In the genomic region with DNA sequence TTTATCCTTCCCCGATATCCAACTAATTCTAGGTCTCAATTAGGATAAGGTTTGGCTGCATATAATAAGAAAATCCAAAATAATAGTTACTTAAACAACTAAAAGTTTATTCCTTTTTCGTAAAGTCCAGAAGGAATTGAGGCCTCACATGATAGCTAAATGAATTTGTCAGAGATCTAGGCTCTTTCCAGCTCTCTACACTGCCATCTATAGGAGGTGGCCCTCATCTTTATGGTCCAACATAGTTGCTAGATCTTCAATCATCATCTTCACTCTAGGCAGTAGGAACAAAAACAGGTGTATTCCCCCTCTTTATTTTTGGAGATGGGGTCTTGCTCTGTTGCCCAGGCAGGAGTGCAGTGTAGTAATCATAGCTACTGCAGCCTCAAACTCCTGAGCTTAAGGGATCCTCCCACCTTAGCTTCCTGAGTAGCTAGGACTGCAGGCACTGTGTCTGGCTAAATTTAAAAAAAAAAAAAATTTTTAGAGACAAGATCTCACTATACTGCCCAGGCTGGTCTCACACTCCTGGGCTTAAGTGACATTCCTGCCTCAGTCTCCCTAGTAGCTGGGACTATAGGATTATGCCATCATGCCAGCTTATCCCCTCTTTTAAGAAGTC, we compare ENCODE assay signal across 8 cellular contexts. TPM values are rescaled to one million over a fixed set of nuclear protein-coding genes. Genes with fewer than 3 reads are reported as not detected.
A peak's percentile ranks its signal among the peaks of the same experiment; 100 is the strongest.
DNase-seq lines count a peak whose midpoint lies in the region; ATAC-seq and TF ChIP-seq lines count a peak whose summit lies in the region.

No MANE protein-coding gene starts in this region.

- CTCF ChIA-PET in AG04450 (lab: Charles Lee) = interaction anchor here (0.6 to 2.0 kb wide), 39 partner anchors 8 to 176 kb away, joined by 3 to 42 read pairs (median 4); no protein-coding TSS in a partner anchor

- ATAC-seq in left lung = peak; percentile 74
- ATAC-seq in GM19452 (IDR thresholded peaks at IDR 0.05; ENCODE audit: unreplicated experiment) = no peak
- ATAC-seq in GM18858 (IDR thresholded peaks at IDR 0.05; ENCODE audit: unreplicated experiment) = no peak
- no peak for ATAC-seq in GM19467 (IDR thresholded peaks at IDR 0.05; ENCODE audit: unreplicated experiment)

- DNase-seq in AG04450 (ENCODE audit: low read depth, low spot score) (no peak), GM03348 (ENCODE audit: low spot score) (peak; percentile 74), LNCaP clone FGC (ENCODE audit: low read depth) (no peak), ascending aorta (ENCODE audit: low spot score in 2 of 2) (no peak), left lung (no peak)

- POLR2A ChIA-PET in AG04450 (lab: Yijun Ruan, JAX) = interaction anchor here (1.0 to 1.8 kb wide), 2 partner anchors 46 to 397 kb away, joined by 3 to 6 read pairs; a partner anchor contains a TSS

- no peak overlapping the region for H3K27ac ChIP-seq in AG04450 (ENCODE audit: low read depth, low read length)
- no peak overlapping the region for H3K27ac ChIP-seq in ascending aorta
- no peak overlapping the region for H3K27ac ChIP-seq in left lung

- intact Hi-C loops in ascending aorta (cut with DNase I) = loop anchor here (1.0 to 5.0 kb wide), 2 partner anchors 92 to 114 kb away; no protein-coding TSS in a partner anchor
- intact Hi-C loops in left lung (cut with DNase I) = no loop called here

- H3K36me3 ChIP-seq in ascending aorta (no peaks in the 10 kb centered on the region), left lung (no peaks in the 10 kb centered on the region)

- no peak overlapping the region for H3K4me3 ChIP-seq in AG04450 (ENCODE audit: low read depth, low read length)
- no peak overlapping the region for H3K4me3 ChIP-seq in LNCaP clone FGC (ENCODE audit: low read depth, low read length)
- H3K4me3 ChIP-seq in ascending aorta = no peak overlapping the region
- H3K4me3 ChIP-seq in left lung = no peak overlapping the region

- H3K4me1 ChIP-seq in ascending aorta = no peaks in the 10 kb centered on the region
- H3K4me1 ChIP-seq in left lung = no peaks in the 10 kb centered on the region

- H3K27me3 ChIP-seq in AG04450 (ENCODE audit: control insufficient read depth, insufficient read depth, low read length) = no peaks in the 10 kb centered on the region
- H3K27me3 ChIP-seq in ascending aorta = no peaks in the 10 kb centered on the region
- no peaks in the 10 kb centered on the region for H3K27me3 ChIP-seq in left lung

- H3K9me3 ChIP-seq in AG04450 (ENCODE audit: control insufficient read depth, insufficient read depth, low read length) (no peaks in the 10 kb centered on the region), ascending aorta (no peaks in the 10 kb centered on the region), left lung (no peaks in the 10 kb centered on the region)

- TF ChIP-seq CTCF in AG04450 (IDR thresholded peaks at IDR 0.05; ENCODE audit: low read depth, low read length) (peak; percentile 71), LNCaP clone FGC (IDR thresholded peaks at IDR 0.05; ENCODE audit: control insufficient read depth, extremely low read depth, insufficient read depth) (peak; percentile 39; the same call in 1 of the 2 replicates), ascending aorta (IDR thresholded peaks at IDR 0.05) (peak in 2 of 3 experiments; percentile 37 to 45), left lung (IDR thresholded peaks at IDR 0.05) (peak; percentile 29 to 33)

RNA-seq across cellular contexts. Expression of a gene that starts 46.5 kb away (rescaled TPM):
- 27.6 and 33.8 TPM in 2 replicates for polyA plus RNA-seq in AG04450 (2011; rRNA removed)
- polyA minus RNA-seq in AG04450 (2011; rRNA and poly(A)+ RNA removed) = 14.3 and 21.4 TPM in 2 replicates
- total RNA-seq in ascending aorta (61.7 TPM), left lung (10 to 100 TPM; 28.2 to 32.3 TPM)
